Comparison of ENCODE assay signal across 13 cellular contexts in the genomic region with DNA sequence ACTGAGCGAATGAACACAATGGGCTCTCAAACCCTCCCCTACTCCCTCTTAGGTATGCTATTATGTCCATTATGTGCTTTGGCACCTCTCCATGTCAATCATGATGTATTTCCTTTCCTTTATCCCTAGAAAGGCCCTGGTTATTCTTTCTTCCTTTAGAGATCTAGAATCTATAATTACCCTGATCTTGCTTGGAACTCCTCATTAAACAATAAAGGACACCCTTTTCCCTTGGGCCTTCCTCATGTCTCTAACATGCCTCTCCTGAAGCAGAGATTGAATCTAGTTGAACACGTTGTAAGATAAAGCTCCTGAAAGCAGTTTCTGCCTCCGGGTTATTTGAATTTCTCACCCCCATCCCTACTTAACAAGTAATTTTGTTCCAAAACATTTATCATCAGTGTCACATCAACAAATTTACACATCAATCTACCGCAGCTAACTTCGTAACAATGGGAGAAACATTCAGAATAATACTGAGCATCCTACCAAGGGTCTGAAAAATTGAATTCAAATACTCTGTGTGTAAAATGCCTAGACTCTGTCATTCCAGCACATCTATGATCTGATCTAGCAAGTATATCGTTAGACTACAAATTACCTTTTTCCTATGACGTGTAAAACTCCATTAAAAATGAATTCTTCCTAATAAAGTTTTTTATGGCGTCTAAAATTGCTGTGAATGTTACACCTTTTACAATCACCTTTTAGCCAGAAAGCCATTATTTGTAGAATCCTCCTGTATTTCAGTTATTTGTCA. TPM values are rescaled to one million over a fixed set of nuclear protein-coding genes. Genes with fewer than 3 reads are reported as not detected.
A peak's percentile ranks its signal among the peaks of the same experiment; 100 is the strongest.
DNase-seq lines count a peak whose midpoint lies in the region; ATAC-seq lines count a peak whose summit lies in the region.
"Had no signal": no experiment of that assay in that cellular context is flagged by ENCODE, and none has a peak within 500 bp of the region (broad histone marks: within the 10 kb centered on the region; RNA-seq: fewer than 3 reads in every experiment).

No MANE protein-coding gene starts in this region.

- no peak for ATAC-seq in GM18517 (IDR thresholded peaks at IDR 0.05; ENCODE audit: unreplicated experiment)
- ATAC-seq in left ventricle myocardium superior, result no peak
- no peak for ATAC-seq in activated CD4-positive, CD25-positive, alpha-beta regulatory T cell treated with anti-CD3 and anti-CD28 coated beads, Interleukin-2, amount 50 U/mL, for 24 hours
- ATAC-seq: stimulated activated effector memory CD8-positive, alpha-beta T cell treated with anti-CD3 and anti-CD28 coated beads, Interleukin-12 subunit alpha, Interleukin-12 subunit beta, amount 100 ng/mL, for 72 hours; T-cell had no signal

- no peak for DNase-seq in activated naive CD4-positive, alpha-beta T cell treated with anti-CD3 and anti-CD28 coated beads, Interleukin-2, amount 50 U/mL, for 16 hours
- peak; percentile 84 for DNase-seq in NCI-H2081 treated with DMSO at 0.1 percent for 48 hours (lab: John Stamatoyannopoulos, UW)
- DNase-seq in dermis blood vessel endothelial cell, result peak; percentile 75
- DNase-seq in GM03348 (ENCODE audit: low spot score), result no peak
- no peak for DNase-seq in left ventricle myocardium superior
- DNase-seq: activated CD4-positive, alpha-beta T cell treated with anti-CD3 and anti-CD28 coated beads, Interleukin-2, amount 10 ng/mL, durations not matched to agents 24 days and 14 days; naive B cell; stimulated activated CD4-positive, alpha-beta T cell treated with anti-CD3 and anti-CD28 coated beads, Interleukin-2, amount 100 ng/mL, for 48 hours; T-cell had no signal

- H3K9me3 Mint-ChIP-seq in activated naive CD4-positive, alpha-beta T cell treated with anti-CD3 and anti-CD28 coated beads, Interleukin-2, amount 50 U/mL, for 24 hours, result peaks cover 4% of the 10 kb centered on the region
- H3K9me3 Mint-ChIP-seq: stimulated activated effector memory CD8-positive, alpha-beta T cell treated with anti-CD3 and anti-CD28 coated beads, Interleukin-12 subunit alpha, Interleukin-12 subunit beta, amount 100 ng/mL, for 72 hours had no signal

- no peak overlapping the region for H3K4me3 Mint-ChIP-seq in activated naive CD4-positive, alpha-beta T cell treated with anti-CD3 and anti-CD28 coated beads, Interleukin-2, amount 50 U/mL, for 24 hours
- H3K4me3 Mint-ChIP-seq: activated CD4-positive, alpha-beta T cell treated with anti-CD3 and anti-CD28 coated beads, Interleukin-2, amount 10 ng/mL, durations not matched to agents 24 days and 14 days; stimulated activated effector memory CD8-positive, alpha-beta T cell treated with anti-CD3 and anti-CD28 coated beads, Interleukin-12 subunit alpha, Interleukin-12 subunit beta, amount 100 ng/mL, for 72 hours had no signal

- peak overlapping the region; percentile 12 for H3K27ac Mint-ChIP-seq in activated naive CD4-positive, alpha-beta T cell treated with anti-CD3 and anti-CD28 coated beads, Interleukin-2, amount 50 U/mL, for 24 hours
- H3K27ac Mint-ChIP-seq: activated CD4-positive, alpha-beta T cell treated with anti-CD3 and anti-CD28 coated beads, Interleukin-2, amount 10 ng/mL, durations not matched to agents 24 days and 14 days; stimulated activated effector memory CD8-positive, alpha-beta T cell treated with anti-CD3 and anti-CD28 coated beads, Interleukin-12 subunit alpha, Interleukin-12 subunit beta, amount 100 ng/mL, for 72 hours had no signal

- peaks cover 47% of the 10 kb centered on the region for H3K4me1 Mint-ChIP-seq in activated naive CD4-positive, alpha-beta T cell treated with anti-CD3 and anti-CD28 coated beads, Interleukin-2, amount 50 U/mL, for 24 hours
- H3K4me1 Mint-ChIP-seq: stimulated activated effector memory CD8-positive, alpha-beta T cell treated with anti-CD3 and anti-CD28 coated beads, Interleukin-12 subunit alpha, Interleukin-12 subunit beta, amount 100 ng/mL, for 72 hours had no signal

- H3K27me3 Mint-ChIP-seq in activated naive CD4-positive, alpha-beta T cell treated with anti-CD3 and anti-CD28 coated beads, Interleukin-2, amount 50 U/mL, for 24 hours, result no peaks in the 10 kb centered on the region

- no peaks in the 10 kb centered on the region for H3K36me3 Mint-ChIP-seq in activated naive CD4-positive, alpha-beta T cell treated with anti-CD3 and anti-CD28 coated beads, Interleukin-2, amount 50 U/mL, for 24 hours
- H3K36me3 Mint-ChIP-seq: naive B cell; stimulated activated effector memory CD8-positive, alpha-beta T cell treated with anti-CD3 and anti-CD28 coated beads, Interleukin-12 subunit alpha, Interleukin-12 subunit beta, amount 100 ng/mL, for 72 hours; T-cell had no signal

- intact Hi-C loops in left ventricle myocardium superior (cut with micrococcal nuclease), result no loop called here

RNA-seq across cellular contexts. Expression of gene USP44, which starts 5.4 kb away (rescaled TPM):
- total RNA-seq in dermis blood vessel endothelial cell (3.4 and 5.4 TPM in 2 replicates), left ventricle myocardium superior (1.0 TPM)

Comparison
In these comparisons a context has a peak if more than half of its experiments do, and no peak if none do; other contexts are left out.
1. DNase-seq: peak in NCI-H2081 treated with DMSO at 0.1 percent for 48 hours (single experiment) and dermis blood vessel endothelial cell (single experiment); none in activated naive CD4-positive, alpha-beta T cell treated with anti-CD3 and anti-CD28 coated beads, Interleukin-2, amount 50 U/mL, for 16 hours (single experiment), GM03348 (single experiment) and left ventricle myocardium superior (single experiment).